In genomic region chr2:68251187-68251854, GRCh38 we compare ENCODE assay signal across 8 cellular contexts. TPM values are rescaled to one million over a fixed set of nuclear protein-coding genes. Genes with fewer than 3 reads are reported as not detected.
DNase-seq lines count a peak whose midpoint lies in the region; ATAC-seq, FAIRE-seq and TF ChIP-seq lines count a peak whose summit lies in the region.

No MANE protein-coding gene starts in this region.

- peak overlapping the region; percentile 44 to 96 (median 86) for H3K4me3 ChIP-seq in adrenal gland
- H3K4me3 ChIP-seq in heart right ventricle: peak overlapping the region; percentile 54 to 83 (median 76)
- peak overlapping the region; percentile 91 for H3K4me3 ChIP-seq in psoas muscle

- H3K36me3 ChIP-seq in adrenal gland (replicated peaks in 1 of 2) (no peaks in the 10 kb centered on the region), heart right ventricle (no peaks in the 10 kb centered on the region), psoas muscle (ENCODE audit: insufficient read depth in 1 of 2, low read depth in 1 of 2) (no peaks in the 10 kb centered on the region)

- H3K27me3 ChIP-seq in adrenal gland: no peaks in the 10 kb centered on the region
- no peaks in the 10 kb centered on the region for H3K27me3 ChIP-seq in heart right ventricle
- no peaks in the 10 kb centered on the region for H3K27me3 ChIP-seq in psoas muscle (ENCODE audit: insufficient read depth in 3 of 3, low read length in 2 of 3)

- peaks cover 26 to 55% of the 10 kb centered on the region in 2 donors for H3K4me1 ChIP-seq in adrenal gland (replicated peaks in 1 of 2)
- peaks cover 6 to 74% (median 59%) of the 10 kb centered on the region in 9 donors for H3K4me1 ChIP-seq in heart right ventricle
- H3K4me1 ChIP-seq in psoas muscle: peaks cover 55% of the 10 kb centered on the region

- ATAC-seq in HG02763 (IDR thresholded peaks at IDR 0.05; ENCODE audit: unreplicated experiment) (peak; percentile 49), heart right ventricle (peak; percentile 42 to 73 (median 64)), psoas muscle (peak; percentile 61 to 81 (median 68))

- WGBS in adrenal gland, 4 donors: 0 to 1% (median 0%) methylated on average over 23 to 41 of the region's 41 CpGs
- 0% methylated on average over 29 to 41 of the region's 41 CpGs for WGBS in heart right ventricle, 2 donors
- WGBS in psoas muscle, 3 donors: 0 to 1% (median 0%) methylated on average over 27 to 41 of the region's 41 CpGs

- no peak for FAIRE-seq in urothelium cell line (lab: Jason Lieb, UNC)

- intact Hi-C loops in adrenal gland (cut with DNase I) (loop anchor here in 1 of 2 donors (5.0 to 10.0 kb wide), 2 partner anchors 94 to 127 kb away; partner anchors contain the start of gene PNO1), heart right ventricle (cut with DNase I) (loop anchor here in 6 of 10 donors (2.0 to 10.0 kb wide), 10 partner anchors 34 to 193 kb away; partner anchors contain the start of genes PNO1 (in 4 of the 6) and CNRIP1 (in 1 of the 6)), psoas muscle (cut with DNase I) (loop anchor here (5.0 kb wide), 3 partner anchors 41 to 94 kb away; partner anchors contain the start of gene PNO1 (in 1 of the 2))

- peak; percentile 81 to 94 (median 92) for DNase-seq in NCI-H1417 (lab: John Stamatoyannopoulos, UW)
- DNase-seq in SW 1271 (lab: John Stamatoyannopoulos, UW): peak; percentile 41 to 89
- peak; percentile 66 to 89 (median 76) for DNase-seq in adrenal gland
- DNase-seq in heart right ventricle: peak; percentile 45 to 76
- DNase-seq in psoas muscle: peak; percentile 51 to 75
- peak; percentile 82 for DNase-seq in urothelium cell line (ENCODE audit: low spot score)

- peak; percentile 20 to 65 for TF ChIP-seq POLR2A in adrenal gland (IDR thresholded peaks at IDR 0.05)

- peak; percentile 79 for TF ChIP-seq CTCF in GM12873 (IDR thresholded peaks at IDR 0.05; ENCODE audit: insufficient read depth, low read depth, low read length, missing control alignments)
- TF ChIP-seq CTCF in adrenal gland (IDR thresholded peaks at IDR 0.05): peak; percentile 60 to 88 (median 76)
- TF ChIP-seq CTCF in heart right ventricle (IDR thresholded peaks at IDR 0.05): peak in 8 of 9 donors; percentile 50 to 80 (median 71)
- TF ChIP-seq CTCF in psoas muscle (IDR thresholded peaks at IDR 0.05): peak; percentile 69

- H3K27ac ChIP-seq in adrenal gland: peak overlapping the region; percentile 85 to 100 (median 96)
- H3K27ac ChIP-seq in heart right ventricle: peak overlapping the region; percentile 85 to 99 (median 93)
- H3K27ac ChIP-seq in psoas muscle: peak overlapping the region; percentile 99

- H3K9me3 ChIP-seq in adrenal gland (replicated peaks in 1 of 3): no peaks in the 10 kb centered on the region
- H3K9me3 ChIP-seq in heart right ventricle: no peaks in the 10 kb centered on the region
- no peaks in the 10 kb centered on the region for H3K9me3 ChIP-seq in psoas muscle

RNA-seq across cellular contexts. Expression of gene PPP3R1, which starts 1.0 kb away (rescaled TPM):
- 100 to 1,000 TPM in 1 of 8 donors, 10 to 100 TPM in 7; 26.4 to 169 (median 63.7) TPM for total RNA-seq in adrenal gland
- polyA plus RNA-seq in adrenal gland: 10 to 100 TPM; 11.8 to 68.4 (median 13.3) TPM
- total RNA-seq in heart right ventricle: 10 to 100 TPM; 32.5 to 46.1 (median 39.3) TPM
- 10 to 100 TPM in 1 of 2 donors, 1 to 10 TPM in 1; 8.4 to 13.3 TPM for polyA plus RNA-seq in heart right ventricle
- 10 to 100 TPM; 45.7 to 69.4 (median 52.5) TPM for total RNA-seq in psoas muscle
- polyA plus RNA-seq in psoas muscle: 10 to 100 TPM; 19.2 to 45.6 (median 26.0) TPM

Comparison
In these comparisons a context has a peak if more than half of its experiments do, and no peak if none do; other contexts are left out.
1. Peak in every context shown above with its lines: DNase-seq, ATAC-seq, H3K4me3 ChIP-seq and H3K27ac ChIP-seq.